9 cellular contexts compared by ENCODE assay signal in the genomic region with DNA sequence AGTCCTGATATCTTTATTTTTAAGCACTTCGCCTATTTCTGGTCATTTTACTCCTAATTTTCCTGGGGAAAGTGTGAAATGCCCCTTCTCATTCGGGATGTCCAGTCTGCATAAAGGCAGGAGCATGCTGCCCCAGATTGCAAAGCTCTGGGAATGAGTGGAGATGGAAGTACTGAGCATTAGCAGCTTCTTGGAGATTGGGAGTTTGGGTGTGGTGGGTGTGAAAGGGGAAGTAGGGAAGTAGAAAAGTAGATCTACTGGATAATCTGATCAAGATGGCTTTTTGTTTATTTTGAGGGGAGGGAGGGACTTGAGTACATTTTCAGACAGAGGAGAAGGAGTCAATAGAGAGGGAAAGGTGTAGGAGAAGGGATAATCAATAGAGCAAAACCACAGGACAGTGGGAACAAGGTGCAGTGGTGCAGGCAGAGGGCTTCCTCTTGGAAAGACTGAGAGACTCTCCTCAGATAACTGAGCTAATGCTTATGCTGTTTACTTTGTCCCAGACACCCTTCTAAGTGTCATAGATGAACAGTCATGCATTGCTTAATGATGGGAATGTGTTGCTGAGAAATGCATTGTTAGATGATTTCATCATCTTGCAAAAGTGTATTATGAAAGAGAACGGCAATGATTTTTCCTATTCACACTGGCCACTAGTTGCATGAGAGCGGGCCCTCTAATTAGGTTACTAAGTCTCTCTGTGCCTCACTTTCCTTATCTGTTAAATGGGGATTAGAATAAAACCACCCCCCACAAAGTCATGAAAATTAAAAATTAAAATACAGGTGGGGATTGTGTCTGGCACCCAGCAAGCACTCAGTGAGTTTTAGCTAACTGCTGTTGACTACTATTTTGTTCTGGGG. TPM values are rescaled to one million over a fixed set of nuclear protein-coding genes. Genes with fewer than 3 reads are reported as not detected.
DNase-seq lines count a peak whose midpoint lies in the region; ATAC-seq and TF ChIP-seq lines count a peak whose summit lies in the region.
"Had no signal": no experiment of that assay in that cellular context is flagged by ENCODE, and none has a peak within 500 bp of the region (broad histone marks: within the 10 kb centered on the region; RNA-seq: fewer than 3 reads in every experiment).

No MANE protein-coding gene starts in this region.

- RAD21 ChIA-PET in HCT116 (lab: Charles Lee; ENCODE audit: low non-redundant PET in 1 of 2, low total read pairs in 2 of 2, uncharacterized antibody in 2 of 2, unreplicated experiment in 2 of 2) = no interaction called here

- H3K36me3 ChIP-seq in HCT116 (ENCODE audit: control insufficient read depth in 1 of 2, insufficient read depth in 2 of 2, low read length in 2 of 2) (peaks cover 0 to 28% of the 10 kb centered on the region in 2 experiments; a peak in 1 of 4 replicates), SJSA1 (peaks cover 43% of the 10 kb centered on the region), smooth muscle cell (ENCODE audit: low read depth) (peaks cover 11% of the 10 kb centered on the region)

- peak overlapping the region; percentile 48 for H3K4me2 ChIP-seq in HCT116 (ENCODE audit: low read length)
- peak overlapping the region; percentile 50 for H3K4me2 ChIP-seq in smooth muscle cell

- TF ChIP-seq CTCF in HCT116 (IDR thresholded peaks at IDR 0.05 in 2 of 3, conservative IDR thresholded peaks at IDR 0.05 in 1 of 3; ENCODE audit: borderline replicate concordance in 1 of 3, insufficient read depth in 1 of 3, low read depth in 2 of 3, low read length in 2 of 3) (peak in 1 of 3 experiments; percentile 26; a peak in 2 of 6 replicates), smooth muscle cell (IDR thresholded peaks at IDR 0.05; ENCODE audit: borderline replicate concordance, insufficient read depth, poor library complexity, severe bottlenecking) (no peak)

- CTCF ChIA-PET in HCT116 (lab: Charles Lee) = interaction anchor here (1.1 to 1.8 kb wide), 2 partner anchors 9 to 109 kb away, joined by 3 to 7 read pairs; no protein-coding TSS in a partner anchor

- no peak overlapping the region for H3K4me3 ChIP-seq in HCT116 (replicated peaks in 1 of 2; ENCODE audit: low read depth in 1 of 2, low read length in 2 of 2)
- H3K4me3 ChIP-seq in SJSA1 = no peak overlapping the region
- no peak overlapping the region for H3K4me3 ChIP-seq in smooth muscle cell

- H2AFZ ChIP-seq in HCT116 (ENCODE audit: low read depth, low read length, poor library complexity, severe bottlenecking) (no peak overlapping the region), smooth muscle cell (ENCODE audit: low read depth) (no peak overlapping the region)

- ATAC-seq in HCT116 (peak; percentile 29), HG03108 (IDR thresholded peaks at IDR 0.05; ENCODE audit: unreplicated experiment) (no peak), HG02885 (IDR thresholded peaks at IDR 0.05; ENCODE audit: poor library complexity, unreplicated experiment) (no peak), HG03097 (IDR thresholded peaks at IDR 0.05; ENCODE audit: low FRiP score, unreplicated experiment) (no peak)

- H3K79me2 ChIP-seq in HCT116 (ENCODE audit: insufficient read depth, low read length) (peaks cover 96% of the 10 kb centered on the region), smooth muscle cell (ENCODE audit: low read depth) (peaks cover 69% of the 10 kb centered on the region)

- H3K27ac ChIP-seq in HCT116 (ENCODE audit: low read depth, low read length) (peak overlapping the region; percentile 96), SJSA1 (peak overlapping the region; percentile 92), smooth muscle cell (ENCODE audit: low read depth) (peak overlapping the region; percentile 92)

- H3K9ac ChIP-seq in HCT116 (ENCODE audit: low read length) (peak overlapping the region; percentile 53), smooth muscle cell (ENCODE audit: low read depth) (peak overlapping the region; percentile 47)

- TSS peak; percentile 95 for BruUV-seq in HCT116 (replicated peaks; lab: Mats Ljungman, UMichigan)

- intact Hi-C loops in HCT116 (cut with micrococcal nuclease) = no loop called here

- TF ChIP-seq POLR2A in HCT116 (IDR thresholded peaks at IDR 0.05; ENCODE audit: borderline replicate concordance, extremely low read depth, insufficient read depth, insufficient read length) = no peak

- H3K9me2 ChIP-seq in HCT116 (ENCODE audit: insufficient read depth) = no peaks in the 10 kb centered on the region

- TF ChIP-seq RAD21 in HCT116 (IDR thresholded peaks at IDR 0.05; ENCODE audit: low read depth) = no peak

- DNase-seq in HCT116 (ENCODE audit: low read depth, low spot score) = peak; percentile 89
- DNase-seq in SJSA1 (ENCODE audit: low read depth in 1 of 2, low spot score in 2 of 2) = peak in 1 of 2 experiments; percentile 72
- DNase-seq in glomerular visceral epithelial cell (ENCODE audit: extremely low spot score) = peak; percentile 93
- DNase-seq in smooth muscle cell (lab: John Stamatoyannopoulos, UW; ENCODE audit: unreplicated experiment) = no peak
- no peak for DNase-seq in activated CD4-positive, alpha-beta T cell treated with anti-CD3 and anti-CD28 coated beads, Interleukin-2, amount 50 U/mL, for 48 hours
- DNase-seq: immature natural killer cell had no signal

- H3F3A ChIP-seq in smooth muscle cell (ENCODE audit: low read depth) = peaks cover 15% of the 10 kb centered on the region

- H3K9me3 ChIP-seq in HCT116 (ENCODE audit: control insufficient read depth in 1 of 2, insufficient read depth in 1 of 2, low read depth in 1 of 2, low read length in 2 of 2) = no peaks in the 10 kb centered on the region
- no peaks in the 10 kb centered on the region for H3K9me3 ChIP-seq in SJSA1 (replicated peaks)
- H3K9me3 ChIP-seq in smooth muscle cell (replicated peaks; ENCODE audit: low read depth) = no peaks in the 10 kb centered on the region

- POLR2A ChIA-PET in HCT116 (lab: Charles Lee) = interaction anchor here (0.9 to 6.6 kb wide), 16 partner anchors 9 to 137 kb away, joined by 3 to 152 read pairs (median 5); partner anchors contain the start of genes ABHD10 and PHLDB2

- H4K20me1 ChIP-seq in HCT116 (ENCODE audit: insufficient read depth) = no peaks in the 10 kb centered on the region
- H4K20me1 ChIP-seq in smooth muscle cell (ENCODE audit: low read depth) = peaks cover 4% of the 10 kb centered on the region

- WGBS in smooth muscle cell (ENCODE audit: low lambda C conversion rate) = 58% methylated on average over 4 of the region's 4 CpGs

- H3K4me1 ChIP-seq in HCT116 (ENCODE audit: control insufficient read depth in 1 of 2, insufficient read depth in 2 of 2, low read length in 2 of 2) (peaks cover 44 to 100% of the 10 kb centered on the region in 2 experiments), SJSA1 (replicated peaks) (peaks cover 55% of the 10 kb centered on the region), smooth muscle cell (ENCODE audit: low read depth) (peaks cover 4% of the 10 kb centered on the region)

- H3K27me3 ChIP-seq in HCT116 (ENCODE audit: insufficient read depth, low read length) (no peaks in the 10 kb centered on the region), SJSA1 (replicated peaks) (no peaks in the 10 kb centered on the region), smooth muscle cell (ENCODE audit: low read depth) (no peaks in the 10 kb centered on the region)

TF ChIP-seq in HCT116, 20 proteins besides CTCF, POLR2A, EP300 and RAD21 (continues in another document):
- peak; percentile 90 for TF ChIP-seq POLR2AphosphoS5 (IDR thresholded peaks at IDR 0.05; ENCODE audit: low read depth, low read length)
- TF ChIP-seq, protein P1, sequence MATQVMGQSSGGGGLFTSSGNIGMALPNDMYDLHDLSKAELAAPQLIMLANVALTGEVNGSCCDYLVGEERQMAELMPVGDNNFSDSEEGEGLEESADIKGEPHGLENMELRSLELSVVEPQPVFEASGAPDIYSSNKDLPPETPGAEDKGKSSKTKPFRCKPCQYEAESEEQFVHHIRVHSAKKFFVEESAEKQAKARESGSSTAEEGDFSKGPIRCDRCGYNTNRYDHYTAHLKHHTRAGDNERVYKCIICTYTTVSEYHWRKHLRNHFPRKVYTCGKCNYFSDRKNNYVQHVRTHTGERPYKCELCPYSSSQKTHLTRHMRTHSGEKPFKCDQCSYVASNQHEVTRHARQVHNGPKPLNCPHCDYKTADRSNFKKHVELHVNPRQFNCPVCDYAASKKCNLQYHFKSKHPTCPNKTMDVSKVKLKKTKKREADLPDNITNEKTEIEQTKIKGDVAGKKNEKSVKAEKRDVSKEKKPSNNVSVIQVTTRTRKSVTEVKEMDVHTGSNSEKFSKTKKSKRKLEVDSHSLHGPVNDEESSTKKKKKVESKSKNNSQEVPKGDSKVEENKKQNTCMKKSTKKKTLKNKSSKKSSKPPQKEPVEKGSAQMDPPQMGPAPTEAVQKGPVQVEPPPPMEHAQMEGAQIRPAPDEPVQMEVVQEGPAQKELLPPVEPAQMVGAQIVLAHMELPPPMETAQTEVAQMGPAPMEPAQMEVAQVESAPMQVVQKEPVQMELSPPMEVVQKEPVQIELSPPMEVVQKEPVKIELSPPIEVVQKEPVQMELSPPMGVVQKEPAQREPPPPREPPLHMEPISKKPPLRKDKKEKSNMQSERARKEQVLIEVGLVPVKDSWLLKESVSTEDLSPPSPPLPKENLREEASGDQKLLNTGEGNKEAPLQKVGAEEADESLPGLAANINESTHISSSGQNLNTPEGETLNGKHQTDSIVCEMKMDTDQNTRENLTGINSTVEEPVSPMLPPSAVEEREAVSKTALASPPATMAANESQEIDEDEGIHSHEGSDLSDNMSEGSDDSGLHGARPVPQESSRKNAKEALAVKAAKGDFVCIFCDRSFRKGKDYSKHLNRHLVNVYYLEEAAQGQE (IDR thresholded peaks at IDR 0.05; ENCODE audit: low read depth) = no peak
- no peak for TF ChIP-seq SRF (IDR thresholded peaks at IDR 0.05; ENCODE audit: low read depth)
- TF ChIP-seq CBX3 (IDR thresholded peaks at IDR 0.05; ENCODE audit: low read depth) = no peak
- TF ChIP-seq TCF7L2 (IDR thresholded peaks at IDR 0.05; ENCODE audit: borderline replicate concordance, extremely low read depth, insufficient read depth, insufficient read length) = peak; percentile 70
- TF ChIP-seq SIN3A (IDR thresholded peaks at IDR 0.05; ENCODE audit: low read depth) = no peak
- TF ChIP-seq ZFX (IDR thresholded peaks at IDR 0.05) = no peak
- peak; percentile 35 for TF ChIP-seq YY1 (IDR thresholded peaks at IDR 0.05; ENCODE audit: extremely low read depth, insufficient replicate concordance, low read depth, low read length)
- no peak for TF ChIP-seq ATF3 (IDR thresholded peaks at IDR 0.05)

RNA-seq across cellular contexts. Expression of gene PHLDB2, which starts 45.5 kb away (rescaled TPM):
- 143 TPM for total RNA-seq in HCT116 (2021; ENCODE audit: unreplicated experiment)
- 37.9 and 46.8 TPM in 2 replicates for polyA plus RNA-seq in HCT116 (2012)
- 29.3 and 40.5 TPM in 2 replicates for total RNA-seq in SJSA1 (2014; rRNA removed; shearing (Covaris generic))
- 79.7 and 93.3 TPM in 2 replicates for total RNA-seq in smooth muscle cell
- 40.5 and 45.4 TPM in 2 replicates for polyA plus RNA-seq in smooth muscle cell

Comparison
In these comparisons a context has a peak if more than half of its experiments do, and no peak if none do; other contexts are left out.
1. DNase-seq: peak in HCT116 (single experiment) and glomerular visceral epithelial cell (single experiment); none in smooth muscle cell (single experiment) and activated CD4-positive, alpha-beta T cell treated with anti-CD3 and anti-CD28 coated beads, Interleukin-2, amount 50 U/mL, for 48 hours (0 of 2).
2. Peak in every context shown above with its lines, with median percentiles within 50 percentile points of each other: H3K27ac ChIP-seq.